2 cellular contexts compared by ENCODE assay signal in the genomic region with DNA sequence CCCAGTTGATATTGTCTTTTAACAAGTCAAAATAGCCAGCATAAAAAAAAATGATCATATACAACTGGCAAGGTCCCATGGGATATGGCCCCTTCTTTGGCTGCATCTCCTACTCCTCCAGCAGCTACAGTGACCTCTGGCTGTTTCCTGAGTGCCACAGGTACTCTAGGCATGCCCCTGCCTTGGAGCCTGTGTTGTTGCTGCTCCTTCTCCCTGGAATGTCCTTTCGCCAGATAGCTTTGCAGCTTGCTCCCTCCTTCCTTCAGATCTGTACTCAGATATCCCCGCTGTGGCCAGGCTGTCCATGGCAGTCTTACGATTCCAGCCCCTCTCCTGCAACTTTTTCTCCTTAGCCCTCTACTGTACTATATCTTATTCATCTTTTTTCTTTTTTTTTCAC.
TF ChIP-seq lines count a peak whose summit lies in the region.

No MANE protein-coding gene starts in this region.

TF ChIP-seq in GM23338, 12 proteins besides CTCF, POLR2A, EP300 and RAD21:
- TF ChIP-seq EZH2 (IDR thresholded peaks at IDR 0.05; ENCODE audit: low read depth, unreplicated experiment): no peak
- no peak for TF ChIP-seq CREB1 (CRISPR knock-in tag; IDR thresholded peaks at IDR 0.05; ENCODE audit: low read depth)
- TF ChIP-seq STAT1 (IDR thresholded peaks at IDR 0.05; ENCODE audit: unreplicated experiment): no peak
- no peak for TF ChIP-seq EZH2phosphoT487 (IDR thresholded peaks at IDR 0.05; ENCODE audit: unreplicated experiment)
- no peak for TF ChIP-seq ZNF331 (CRISPR knock-in tag; IDR thresholded peaks at IDR 0.05; ENCODE audit: low read depth)
- TF ChIP-seq, protein P1, sequence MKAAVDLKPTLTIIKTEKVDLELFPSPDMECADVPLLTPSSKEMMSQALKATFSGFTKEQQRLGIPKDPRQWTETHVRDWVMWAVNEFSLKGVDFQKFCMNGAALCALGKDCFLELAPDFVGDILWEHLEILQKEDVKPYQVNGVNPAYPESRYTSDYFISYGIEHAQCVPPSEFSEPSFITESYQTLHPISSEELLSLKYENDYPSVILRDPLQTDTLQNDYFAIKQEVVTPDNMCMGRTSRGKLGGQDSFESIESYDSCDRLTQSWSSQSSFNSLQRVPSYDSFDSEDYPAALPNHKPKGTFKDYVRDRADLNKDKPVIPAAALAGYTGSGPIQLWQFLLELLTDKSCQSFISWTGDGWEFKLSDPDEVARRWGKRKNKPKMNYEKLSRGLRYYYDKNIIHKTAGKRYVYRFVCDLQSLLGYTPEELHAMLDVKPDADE (IDR thresholded peaks at IDR 0.05): no peak
- TF ChIP-seq, protein P2, sequence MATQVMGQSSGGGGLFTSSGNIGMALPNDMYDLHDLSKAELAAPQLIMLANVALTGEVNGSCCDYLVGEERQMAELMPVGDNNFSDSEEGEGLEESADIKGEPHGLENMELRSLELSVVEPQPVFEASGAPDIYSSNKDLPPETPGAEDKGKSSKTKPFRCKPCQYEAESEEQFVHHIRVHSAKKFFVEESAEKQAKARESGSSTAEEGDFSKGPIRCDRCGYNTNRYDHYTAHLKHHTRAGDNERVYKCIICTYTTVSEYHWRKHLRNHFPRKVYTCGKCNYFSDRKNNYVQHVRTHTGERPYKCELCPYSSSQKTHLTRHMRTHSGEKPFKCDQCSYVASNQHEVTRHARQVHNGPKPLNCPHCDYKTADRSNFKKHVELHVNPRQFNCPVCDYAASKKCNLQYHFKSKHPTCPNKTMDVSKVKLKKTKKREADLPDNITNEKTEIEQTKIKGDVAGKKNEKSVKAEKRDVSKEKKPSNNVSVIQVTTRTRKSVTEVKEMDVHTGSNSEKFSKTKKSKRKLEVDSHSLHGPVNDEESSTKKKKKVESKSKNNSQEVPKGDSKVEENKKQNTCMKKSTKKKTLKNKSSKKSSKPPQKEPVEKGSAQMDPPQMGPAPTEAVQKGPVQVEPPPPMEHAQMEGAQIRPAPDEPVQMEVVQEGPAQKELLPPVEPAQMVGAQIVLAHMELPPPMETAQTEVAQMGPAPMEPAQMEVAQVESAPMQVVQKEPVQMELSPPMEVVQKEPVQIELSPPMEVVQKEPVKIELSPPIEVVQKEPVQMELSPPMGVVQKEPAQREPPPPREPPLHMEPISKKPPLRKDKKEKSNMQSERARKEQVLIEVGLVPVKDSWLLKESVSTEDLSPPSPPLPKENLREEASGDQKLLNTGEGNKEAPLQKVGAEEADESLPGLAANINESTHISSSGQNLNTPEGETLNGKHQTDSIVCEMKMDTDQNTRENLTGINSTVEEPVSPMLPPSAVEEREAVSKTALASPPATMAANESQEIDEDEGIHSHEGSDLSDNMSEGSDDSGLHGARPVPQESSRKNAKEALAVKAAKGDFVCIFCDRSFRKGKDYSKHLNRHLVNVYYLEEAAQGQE (IDR thresholded peaks at IDR 0.05; ENCODE audit: unreplicated experiment): no peak

TF ChIP-seq in H1, 55 proteins besides CTCF, POLR2A, EP300 and RAD21:
- TF ChIP-seq EGR1 (IDR thresholded peaks at IDR 0.05; ENCODE audit: borderline replicate concordance, low read depth, low read length): no peak
